In the genomic region with DNA sequence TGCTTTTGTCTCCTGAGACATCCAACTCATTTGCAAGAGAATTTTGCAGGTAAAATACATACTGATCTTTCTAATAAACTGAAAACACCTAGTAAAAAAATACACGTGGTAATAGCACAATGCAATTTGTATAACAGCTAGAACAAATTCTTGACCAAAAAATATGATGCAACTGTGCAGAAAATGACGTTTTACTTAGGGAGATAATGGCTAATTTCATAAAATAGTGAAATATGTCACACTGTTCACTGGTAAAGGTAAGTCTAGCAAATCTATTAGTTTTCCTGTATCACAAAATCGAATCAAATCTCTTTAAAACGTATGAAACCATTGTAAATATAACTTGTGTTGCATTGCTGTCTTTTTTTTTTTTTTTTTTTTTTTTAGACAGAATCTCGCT, we compare ENCODE assay signal across 30 cellular contexts.
"Had no signal": no experiment of that assay in that cellular context is flagged by ENCODE, and none has a peak within 500 bp of the region (broad histone marks: within the 10 kb centered on the region; RNA-seq: fewer than 3 reads in every experiment).

No MANE protein-coding gene starts in this region.

- H3K4me1 ChIP-seq: foreskin keratinocyte, gastrocnemius medialis had no signal

- H3K9me3 ChIP-seq: esophagus muscularis mucosa, gastrocnemius medialis, heart left ventricle had no signal

- FAIRE-seq: astrocyte, colon had no signal

- H3K36me3 ChIP-seq: esophagus muscularis mucosa, gastrocnemius medialis, heart left ventricle, WERI-Rb-1 had no signal

- H3K4me3 ChIP-seq: esophagus muscularis mucosa, gastrocnemius medialis, heart left ventricle had no signal

- ATAC-seq: activated CD4-positive, CD25-positive, alpha-beta regulatory T cell treated with anti-CD3 and anti-CD28 coated beads, Interleukin-2, amount 50 U/mL, for 24 hours; activated CD8-positive, alpha-beta T cell treated with anti-CD3 and anti-CD28 coated beads for 36 hours; activated T-cell treated with anti-CD3 and anti-CD28 coated beads, Interleukin-2, amount 50 U/mL, for 4 hours; activated T-helper 17 cell treated with anti-CD3 and anti-CD28 coated beads, Interleukin-2, amount 50 U/mL, for 72 hours; effector memory CD8-positive, alpha-beta T cell; foreskin keratinocyte; gastrocnemius medialis; heart left ventricle had no signal

- H3K27ac ChIP-seq: esophagus muscularis mucosa, foreskin keratinocyte, gastrocnemius medialis, heart left ventricle, WERI-Rb-1 had no signal

- DNase-seq: activated B cell treated with CpG ODN at 0.5 μM for 24 hours; activated CD4-positive, alpha-beta T cell treated with anti-CD3 and anti-CD28 coated beads for 48 hours; activated CD4-positive, alpha-beta T cell treated with anti-CD3 and anti-CD28 coated beads, Interleukin-2, amount 50 U/mL, for 1 hour; activated CD4-positive, alpha-beta T cell treated with anti-CD3 and anti-CD28 coated beads, Interleukin-2, amount 50 U/mL, for 48 hours; activated CD8-positive, alpha-beta memory T cell treated with anti-CD3 and anti-CD28 coated beads for 24 hours; activated CD8-positive, alpha-beta T cell treated with anti-CD3 and anti-CD28 coated beads for 36 hours; activated effector memory CD4-positive, alpha-beta T cell treated with Interleukin-2 at 50 U/mL for 16 hours; activated gamma-delta T cell treated with Interleukin-2 at 50 U/mL for 16 hours; activated naive CD4-positive, alpha-beta T cell treated with anti-CD3 and anti-CD28 coated beads, Interleukin-2, amount 50 U/mL, for 16 hours; activated naive CD4-positive, alpha-beta T cell treated with Interleukin-2 at 50 U/mL for 16 hours; activated T-cell treated with anti-CD3 and anti-CD28 coated beads, Interleukin-2, amount 50 U/mL, for 4 hours; amniotic stem cell; anterior cingulate cortex; caudate nucleus; cortex of kidney; dermis blood vessel endothelial cell; effector CD4-positive, alpha-beta T cell; effector memory CD8-positive, alpha-beta T cell; erythroblast; foreskin keratinocyte; gastrocnemius medialis; glutamatergic neuron; heart left ventricle; T1000; WERI-Rb-1 had no signal
